19 cellular contexts compared by ENCODE assay signal in genomic region chr4:88649716-88650115, GRCh38. TPM values are rescaled to one million over a fixed set of nuclear protein-coding genes. Genes with fewer than 3 reads are reported as not detected.
DNase-seq lines count a peak whose midpoint lies in the region; ATAC-seq and TF ChIP-seq lines count a peak whose summit lies in the region.
"Had no signal": no experiment of that assay in that cellular context is flagged by ENCODE, and none has a peak within 500 bp of the region (broad histone marks: within the 10 kb centered on the region; RNA-seq: fewer than 3 reads in every experiment).

No MANE protein-coding gene starts in this region.

- H3K9me3 Mint-ChIP-seq in CD4-positive, alpha-beta T cell = no peaks in the 10 kb centered on the region
- H3K9me3 Mint-ChIP-seq in H9 (no peaks in the 10 kb centered on the region), endodermal cell (no peaks in the 10 kb centered on the region)
- H3K9me3 Mint-ChIP-seq: CD8-positive, alpha-beta memory T cell had no signal

- no peaks in the 10 kb centered on the region for H3K79me1 ChIP-seq in H9 (ENCODE audit: insufficient read depth, low read depth, low read length, poor library complexity, severe bottlenecking)
- H3K79me1 ChIP-seq in trophoblast cell (ENCODE audit: low read length) = no peaks in the 10 kb centered on the region

- H2BK120ac ChIP-seq in H9 (ENCODE audit: low read depth, low read length, poor library complexity, severe bottlenecking) (no peak overlapping the region), trophoblast cell (ENCODE audit: insufficient read depth, low read length, poor library complexity) (no peak overlapping the region)

- H3T11ph ChIP-seq in H9 (ENCODE audit: low read length) = no peak overlapping the region

- no peaks in the 10 kb centered on the region for H3K9me3 ChIP-seq in CD4-positive, alpha-beta T cell (ENCODE audit: control insufficient read depth, low read length)
- H3K9me3 ChIP-seq in H9 (ENCODE audit: control insufficient read depth, low read depth, low read length) (no peaks in the 10 kb centered on the region), endodermal cell (ENCODE audit: control insufficient read depth, low read length) (no peaks in the 10 kb centered on the region), trophoblast cell (ENCODE audit: insufficient read depth, low read depth, low read length) (no peaks in the 10 kb centered on the region), esophagus squamous epithelium (no peaks in the 10 kb centered on the region)

- H2AFZ ChIP-seq in H9 (ENCODE audit: low read length) (no peak overlapping the region), trophoblast cell (ENCODE audit: insufficient read depth, low read length, poor library complexity) (no peak overlapping the region)
- H2AFZ ChIP-seq: GM23248 had no signal

- no peak overlapping the region for H2AK5ac ChIP-seq in H9 (ENCODE audit: insufficient read length, low read length)
- H2AK5ac ChIP-seq in trophoblast cell (ENCODE audit: low read length) = no peak overlapping the region

- H3K14ac ChIP-seq in H9 (ENCODE audit: insufficient read depth, low read length) (no peak overlapping the region), trophoblast cell (ENCODE audit: low read length) (no peak overlapping the region)

- no peaks in the 10 kb centered on the region for H3K27me3 ChIP-seq in CD4-positive, alpha-beta T cell (ENCODE audit: control insufficient read depth, insufficient read depth, low read length)
- H3K27me3 ChIP-seq in H9 (ENCODE audit: insufficient read depth, low read length) = no peaks in the 10 kb centered on the region
- no peaks in the 10 kb centered on the region for H3K27me3 ChIP-seq in endodermal cell (ENCODE audit: control insufficient read depth, insufficient read depth, low read length, poor library complexity, severe bottlenecking)
- no peaks in the 10 kb centered on the region for H3K27me3 ChIP-seq in trophoblast cell (ENCODE audit: insufficient read depth, low read length)
- no peaks in the 10 kb centered on the region for H3K27me3 ChIP-seq in esophagus squamous epithelium

- no peak overlapping the region for H3K18ac ChIP-seq in H9 (ENCODE audit: insufficient read length, low read depth, low read length)
- H3K18ac ChIP-seq in trophoblast cell (ENCODE audit: low read length) = no peak overlapping the region

- H3K4me1 ChIP-seq in H9 (ENCODE audit: insufficient read depth, low read length) (peaks cover 12% of the 10 kb centered on the region), endodermal cell (ENCODE audit: control insufficient read depth, insufficient read depth, low read length) (no peaks in the 10 kb centered on the region), trophoblast cell (ENCODE audit: control insufficient read depth in 1 of 2, insufficient read depth in 2 of 2, low read length in 2 of 2) (peaks cover 0 to 8% of the 10 kb centered on the region in 2 experiments), esophagus squamous epithelium (no peaks in the 10 kb centered on the region)

- intact Hi-C loops in CD4-positive, alpha-beta T cell (cut with DNase I, micrococcal nuclease) = loop anchor here in 1 of 2 experiments (5.0 kb wide), 1 partner anchor 37 kb away; no protein-coding TSS in a partner anchor
- intact Hi-C loops in esophagus squamous epithelium (cut with DNase I) = no loop called here

- TF ChIP-seq POLR2A in esophagus squamous epithelium (IDR thresholded peaks at IDR 0.05) = no peak

- no peak overlapping the region for H2BK15ac ChIP-seq in H9 (ENCODE audit: low read depth, low read length)

- no peak for DNase-seq in CD4-positive, alpha-beta T cell
- no peak for DNase-seq in H9
- DNase-seq in endodermal cell = no peak
- no peak for DNase-seq in trophoblast cell
- no peak for DNase-seq in esophagus squamous epithelium (lab: John Stamatoyannopoulos, UW)
- no peak for DNase-seq in NCI-H1092 (lab: John Stamatoyannopoulos, UW)
- no peak for DNase-seq in NCI-H524 (lab: John Stamatoyannopoulos, UW)
- DNase-seq: Calu3; CD8-positive, alpha-beta memory T cell; DMS153; GM23248; HCEC 1CT; MV-4-11; NCI-H1694 treated with DMSO at 0.1 percent for 48 hours; NCI-H446; NCI-H526 treated with DMSO at 0.1 percent for 48 hours; SHP77 had no signal

- H2BK5ac ChIP-seq in H9 (ENCODE audit: insufficient read length, low read length) = no peak overlapping the region
- H2BK5ac ChIP-seq in trophoblast cell (ENCODE audit: low read depth, low read length, poor library complexity) = no peak overlapping the region

- H3K79me2 ChIP-seq in H9 (ENCODE audit: insufficient read depth, low read length) (no peaks in the 10 kb centered on the region), trophoblast cell (ENCODE audit: control insufficient read depth, insufficient read depth, low read length, poor library complexity) (no peaks in the 10 kb centered on the region)

- no peaks in the 10 kb centered on the region for H3K23me2 ChIP-seq in H9 (ENCODE audit: insufficient read length, low read depth, low read length, poor library complexity, severe bottlenecking)

- H2BK12ac ChIP-seq in H9 (ENCODE audit: insufficient read length, low read depth, low read length) (no peak overlapping the region), trophoblast cell (ENCODE audit: low read length) (no peak overlapping the region)

- H3K56ac ChIP-seq in H9 (ENCODE audit: insufficient read length, low read depth, low read length) = no peak overlapping the region

- no peak overlapping the region for H3K23ac ChIP-seq in H9 (ENCODE audit: insufficient read length, low read depth, low read length)
- no peak overlapping the region for H3K23ac ChIP-seq in trophoblast cell (ENCODE audit: low read length)

- no peak overlapping the region for H4K12ac ChIP-seq in trophoblast cell (ENCODE audit: low read depth, low read length)

- no CpG with 5 or more reads among the region's 3 CpGs for WGBS in H9 (ENCODE audit: extremely low coverage, insufficient read length, low lambda C conversion rate)
- WGBS in endodermal cell (ENCODE audit: insufficient coverage in 1 of 2, insufficient read length in 1 of 2), 2 experiments = 50 to 86% methylated on average over 1 to 3 of the region's 3 CpGs
- WGBS in trophoblast cell (ENCODE audit: extremely low coverage, insufficient coverage, insufficient read length) = no CpG with 5 or more reads among the region's 3 CpGs
- WGBS in esophagus squamous epithelium, 2 donors = 57 to 78% methylated on average over 3 of the region's 3 CpGs

- H3K4ac ChIP-seq in H9 (ENCODE audit: low read depth, low read length) = no peak overlapping the region
- no peak overlapping the region for H3K4ac ChIP-seq in trophoblast cell (ENCODE audit: low read depth, low read length)

- H4K5ac ChIP-seq in H9 (ENCODE audit: insufficient read length, low read depth, low read length) = no peak overlapping the region

- no peak for ATAC-seq in CD4-positive, alpha-beta T cell (ENCODE audit: poor library complexity)

- H3K27me3 Mint-ChIP-seq in CD4-positive, alpha-beta T cell = no peaks in the 10 kb centered on the region
- H3K27me3 Mint-ChIP-seq in H9 (ENCODE audit: low read depth) (no peaks in the 10 kb centered on the region), endodermal cell (ENCODE audit: insufficient read depth) (no peaks in the 10 kb centered on the region)

- no peak for TF ChIP-seq CTCF in CD4-positive, alpha-beta T cell (IDR thresholded peaks at IDR 0.05)
- TF ChIP-seq CTCF in H9 (conservative IDR thresholded peaks at IDR 0.05) = no peak
- no peak for TF ChIP-seq CTCF in endodermal cell (conservative IDR thresholded peaks at IDR 0.05)
- TF ChIP-seq CTCF in esophagus squamous epithelium (IDR thresholded peaks at IDR 0.05) = no peak

- H3K36me3 ChIP-seq in endodermal cell (ENCODE audit: control insufficient read depth, insufficient read depth, low read length) (no peaks in the 10 kb centered on the region), trophoblast cell (ENCODE audit: control insufficient read depth in 1 of 2, insufficient read depth in 2 of 2, low read length in 2 of 2) (no peaks in the 10 kb centered on the region), esophagus squamous epithelium (peaks cover 0 to 24% (median 0%) of the 10 kb centered on the region in 3 donors)

- no peaks in the 10 kb centered on the region for H4K20me1 ChIP-seq in H9 (ENCODE audit: control insufficient read depth, insufficient read depth, insufficient read length)

- no peak overlapping the region for H4K8ac ChIP-seq in H9 (replicated peaks; ENCODE audit: insufficient read length, low read depth, low read length)
- no peak overlapping the region for H4K8ac ChIP-seq in trophoblast cell (ENCODE audit: low read depth, low read length)

- H3K36me3 Mint-ChIP-seq in CD4-positive, alpha-beta T cell (ENCODE audit: low read depth) = peaks cover 24% of the 10 kb centered on the region
- H3K36me3 Mint-ChIP-seq in H9 (ENCODE audit: insufficient read depth in 1 of 3, low read depth in 3 of 3) = no peaks in the 10 kb centered on the region; a peak in 2 of 7 replicates
- H3K36me3 Mint-ChIP-seq in endodermal cell (ENCODE audit: low read depth) = no peaks in the 10 kb centered on the region

- no peak overlapping the region for H2BK20ac ChIP-seq in H9 (ENCODE audit: low read depth, low read length, poor library complexity, severe bottlenecking)

- H3K27ac ChIP-seq in CD4-positive, alpha-beta T cell (ENCODE audit: low read depth, low read length) = no peak overlapping the region
- H3K27ac ChIP-seq in H9 (ENCODE audit: insufficient read length, low read depth, low read length) (no peak overlapping the region), endodermal cell (ENCODE audit: low read depth, low read length) (no peak overlapping the region), trophoblast cell (ENCODE audit: low read depth, low read length) (no peak overlapping the region), esophagus squamous epithelium (no peak overlapping the region)
- H3K27ac ChIP-seq: GM23248, KMS-11 had no signal

- peak overlapping the region; percentile 56 for H3K27ac Mint-ChIP-seq in CD4-positive, alpha-beta T cell
- H3K27ac Mint-ChIP-seq in H9 (peak overlapping the region in 2 of 3 experiments; percentile 62 to 74; a peak in 2 of 7 replicates), endodermal cell (peak overlapping the region; percentile 6)

- H3K9ac ChIP-seq in H9 (ENCODE audit: extremely low read depth, insufficient read length, low read length) = no peak overlapping the region
- no peak overlapping the region for H3K9ac ChIP-seq in endodermal cell (ENCODE audit: extremely low read depth, low read length, poor library complexity, severe bottlenecking)
- no peak overlapping the region for H3K9ac ChIP-seq in trophoblast cell (ENCODE audit: low read length)
- H3K9ac ChIP-seq: GM23248, KMS-11 had no signal

- peaks cover 84% of the 10 kb centered on the region for H3K4me1 Mint-ChIP-seq in CD4-positive, alpha-beta T cell (ENCODE audit: low read depth)
- H3K4me1 Mint-ChIP-seq in H9 = peaks cover 42 to 51% of the 10 kb centered on the region in 2 experiments
- peaks cover 6% of the 10 kb centered on the region for H3K4me1 Mint-ChIP-seq in endodermal cell

- CTCF ChIA-PET in CD4-positive, alpha-beta T cell (lab: Charles Lee) = interaction anchor here (1.2 to 1.6 kb wide), 2 partner anchors 8 to 94 kb away, joined by 3 read pairs; no protein-coding TSS in a partner anchor

- H4K91ac ChIP-seq in H9 (ENCODE audit: insufficient read length, low read depth, low read length) (no peak overlapping the region), trophoblast cell (ENCODE audit: low read depth, low read length) (no peak overlapping the region)

- no peak overlapping the region for H3K4me2 ChIP-seq in H9 (ENCODE audit: insufficient read depth, insufficient read length, low read length)
- no peak overlapping the region for H3K4me2 ChIP-seq in trophoblast cell (ENCODE audit: low read length)
- H3K4me2 ChIP-seq: KMS-11 had no signal

- POLR2A ChIA-PET in CD4-positive, alpha-beta T cell (lab: Charles Lee) = interaction anchor here (1.2 kb wide), 1 partner anchor 51 kb away, joined by 3 read pairs; no protein-coding TSS in a partner anchor

- peak overlapping the region; percentile 22 for H3K4me3 Mint-ChIP-seq in CD4-positive, alpha-beta T cell
- H3K4me3 Mint-ChIP-seq in H9 (no peak overlapping the region), endodermal cell (no peak overlapping the region)

- H3K4me3 ChIP-seq in endodermal cell (ENCODE audit: low read length) (no peak overlapping the region), trophoblast cell (ENCODE audit: low read depth, low read length) (peak overlapping the region; percentile 29), esophagus squamous epithelium (no peak overlapping the region)
- H3K4me3 ChIP-seq: GM23248 had no signal

RNA-seq across cellular contexts. Expression of gene NAP1L5, which starts 47.9 kb away (rescaled TPM):
- 10 to 100 TPM; 17.3 to 17.9 TPM for total RNA-seq in CD4-positive, alpha-beta T cell
- total RNA-seq in H9 (2021) (2.1 and 2.2 TPM in 2 replicates), endodermal cell (1 to 10 TPM; 1.2 to 1.5 TPM), esophagus squamous epithelium (1 to 10 TPM in 3 of 4 donors, under 1 TPM in 1; 0.42 to 3.1 (median 1.8) TPM)
- 9.2 TPM for polyA plus RNA-seq in endodermal cell (2013, experiment 1 of 2)
- polyA plus RNA-seq in endodermal cell (2013, experiment 2 of 2) = 8.8 TPM
- 2.1 and 2.3 TPM in 2 replicates for polyA plus RNA-seq in trophoblast cell (2013)
- total RNA-seq: A673, Calu3 had no signal

RNA-seq across cellular contexts. Expression of gene HERC3, which starts 57.4 kb away (rescaled TPM):
- 10 to 100 TPM; 63.1 to 66.4 TPM for total RNA-seq in CD4-positive, alpha-beta T cell
- total RNA-seq in H9 (2021) = 2.9 and 3.1 TPM in 2 replicates
- 1 to 10 TPM; 4.4 to 5.9 TPM for total RNA-seq in endodermal cell
- polyA plus RNA-seq in endodermal cell (2013, experiment 1 of 2) = 5.5 TPM
- polyA plus RNA-seq in endodermal cell (2013, experiment 2 of 2) = 5.8 TPM
- polyA plus RNA-seq in trophoblast cell (2013) = 3.0 and 3.5 TPM in 2 replicates
- 10 to 100 TPM; 19.1 to 41.1 (median 30.8) TPM for total RNA-seq in esophagus squamous epithelium

Comparison
In these comparisons a context has a peak if more than half of its experiments do, and no peak if none do; other contexts are left out.
1. H3K27ac Mint-ChIP-seq: peak in every context shown above with its lines; median percentile 68 in H9; 56 in CD4-positive, alpha-beta T cell; 6 in endodermal cell.